8 cellular contexts compared by ENCODE assay signal in genomic region chr9:97697837-97698236, GRCh38. TPM values are rescaled to one million over a fixed set of nuclear protein-coding genes. Genes with fewer than 3 reads are reported as not detected.
DNase-seq lines count a peak whose midpoint lies in the region; ATAC-seq and TF ChIP-seq lines count a peak whose summit lies in the region.

No MANE protein-coding gene starts in this region.

- H3K4me3 ChIP-seq in BLaER1 (peak overlapping the region; percentile 82), Karpas-422 (ENCODE audit: low read length) (peak overlapping the region; percentile 94)

- no peak for TF ChIP-seq CTCF in nephron (IDR thresholded peaks at IDR 0.05; ENCODE audit: unreplicated experiment in 3 of 3)

- H3K9me2 ChIP-seq in Karpas-422 (replicated peaks; ENCODE audit: insufficient read depth, low read length) = no peaks in the 10 kb centered on the region

- H3K4me2 ChIP-seq in BLaER1 = peak overlapping the region; percentile 85
- peak overlapping the region; percentile 89 for H3K4me2 ChIP-seq in Karpas-422 (ENCODE audit: low read depth, low read length, poor library complexity, severe bottlenecking)

- peak overlapping the region; percentile 71 for H2AFZ ChIP-seq in Karpas-422 (ENCODE audit: low read length)

- H3K9me3 ChIP-seq in BLaER1 (no peaks in the 10 kb centered on the region), Karpas-422 (ENCODE audit: low read length) (no peaks in the 10 kb centered on the region)

- H4K20me1 ChIP-seq in BLaER1 = peaks cover 32% of the 10 kb centered on the region
- no peaks in the 10 kb centered on the region for H4K20me1 ChIP-seq in Karpas-422 (ENCODE audit: insufficient read depth, low read depth, low read length)

- H3K4me1 ChIP-seq in BLaER1 (peaks cover 32% of the 10 kb centered on the region), Karpas-422 (ENCODE audit: low read length) (peaks cover 57% of the 10 kb centered on the region)

- peak overlapping the region; percentile 91 to 96 (median 95) for H3K27ac Mint-ChIP-seq in nephron

- no peaks in the 10 kb centered on the region for H3K27me3 ChIP-seq in BLaER1
- H3K27me3 ChIP-seq in Karpas-422 (ENCODE audit: low read length) = no peaks in the 10 kb centered on the region

- H3K9ac ChIP-seq in BLaER1 (peak overlapping the region; percentile 90; the same call in 1 of the 2 replicates), Karpas-422 (ENCODE audit: low read length) (peak overlapping the region; percentile 83)

- H3K27ac ChIP-seq in BLaER1 = peak overlapping the region; percentile 89; the same call in 1 of the 2 replicates
- H3K27ac ChIP-seq in Karpas-422 (ENCODE audit: low read length) = no peak overlapping the region
- H3K27ac ChIP-seq in cingulate gyrus (ENCODE audit: low read depth, low read length) = peak overlapping the region; percentile 94

- no peak for ATAC-seq in HG03342 (IDR thresholded peaks at IDR 0.05; ENCODE audit: unreplicated experiment)

- peak overlapping the region; percentile 89 to 98 (median 93) for H3K4me3 Mint-ChIP-seq in nephron

- H3K9me3 Mint-ChIP-seq in nephron = no peaks in the 10 kb centered on the region

- DNase-seq in Karpas-422 (no peak), NOMO-1 treated with DMSO at 0.1 percent for 48 hours (lab: John Stamatoyannopoulos, UW; ENCODE audit: unreplicated experiment) (no peak), SHP77 (lab: John Stamatoyannopoulos, UW) (no peak)
- no peak for DNase-seq in effector CD4-positive, alpha-beta T cell

- peaks cover 21% of the 10 kb centered on the region for H3K27me3 Mint-ChIP-seq in nephron (ENCODE audit: low read depth)

- peaks cover 37% of the 10 kb centered on the region for H3K4me1 Mint-ChIP-seq in nephron

- peaks cover 42% of the 10 kb centered on the region for H3K79me2 ChIP-seq in Karpas-422 (ENCODE audit: low read length)

- H3K36me3 ChIP-seq in BLaER1 = no peaks in the 10 kb centered on the region
- H3K36me3 ChIP-seq in Karpas-422 (ENCODE audit: insufficient read depth, low read length) = no peaks in the 10 kb centered on the region

- peaks cover 7% of the 10 kb centered on the region for H3K36me3 Mint-ChIP-seq in nephron (ENCODE audit: low read depth)

RNA-seq across cellular contexts. Expression of gene XPA, which starts 0.7 kb away (rescaled TPM):
- total RNA-seq in Karpas-422 (2014; rRNA removed; shearing (Covaris generic); ENCODE audit: low replicate concordance) = 22.2 and 28.8 TPM in 2 replicates
